9 cellular contexts compared by ENCODE assay signal in the genomic region with DNA sequence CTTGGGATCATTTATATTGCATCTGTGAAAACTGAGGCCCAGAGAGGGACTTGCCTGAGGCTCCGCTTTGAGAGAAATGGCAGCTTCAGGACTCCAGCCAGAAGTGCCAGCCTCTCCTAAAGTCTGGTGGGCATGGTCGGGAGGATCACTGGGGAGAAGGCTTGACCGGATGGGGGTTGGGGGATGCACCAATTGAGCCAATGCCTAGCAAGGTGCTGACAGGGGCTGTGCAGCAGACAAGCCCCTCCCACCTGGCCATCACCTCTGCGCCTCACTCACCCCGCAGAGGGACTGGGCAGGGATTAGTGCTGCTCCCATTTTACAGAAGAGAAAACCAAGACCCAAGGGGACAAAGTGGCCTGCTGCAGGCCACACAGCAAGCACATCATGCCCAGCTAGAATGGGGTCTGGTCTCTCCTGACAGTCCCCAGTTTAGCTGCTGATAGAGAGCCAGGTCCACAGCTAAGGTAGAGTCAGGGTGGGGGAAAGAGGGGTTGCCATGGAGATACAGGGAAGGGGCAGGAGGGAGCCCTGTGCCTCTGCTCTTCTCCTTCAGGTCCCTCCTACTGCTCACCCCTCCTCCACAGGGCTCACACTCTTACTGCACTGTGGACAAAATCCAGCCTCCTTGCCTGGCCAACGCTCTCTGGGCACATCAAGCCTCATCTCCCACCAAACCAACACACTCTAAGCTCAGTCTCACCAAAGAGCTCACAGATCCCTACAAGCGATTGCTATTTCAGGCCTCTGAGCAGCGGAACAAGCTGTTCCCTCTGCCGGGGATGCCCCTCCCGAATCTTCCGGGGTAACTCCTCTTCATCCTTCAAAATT. TPM values are rescaled to one million over a fixed set of nuclear protein-coding genes. Genes with fewer than 3 reads are reported as not detected.
DNase-seq lines count a peak whose midpoint lies in the region; ATAC-seq and TF ChIP-seq lines count a peak whose summit lies in the region.
"Had no signal": no experiment of that assay in that cellular context is flagged by ENCODE, and none has a peak within 500 bp of the region (broad histone marks: within the 10 kb centered on the region; RNA-seq: fewer than 3 reads in every experiment).

No MANE protein-coding gene starts in this region.

- no peak for ATAC-seq in upper lobe of left lung (ENCODE audit: low FRiP score in 2 of 2)
- no peak for ATAC-seq in GM19467 (IDR thresholded peaks at IDR 0.05; ENCODE audit: unreplicated experiment)

- H3K27ac Mint-ChIP-seq in activated T-cell treated with anti-CD3 and anti-CD28 coated beads, Interleukin-2, amount 50 U/mL, for 24 hours: peak overlapping the region; percentile 85

- peaks cover 31% of the 10 kb centered on the region for H3K4me1 Mint-ChIP-seq in activated T-cell treated with anti-CD3 and anti-CD28 coated beads, Interleukin-2, amount 50 U/mL, for 24 hours (ENCODE audit: low read depth)

- H3K27me3 ChIP-seq in muscle layer of duodenum (ENCODE audit: low read depth, low read length): no peaks in the 10 kb centered on the region
- H3K27me3 ChIP-seq in upper lobe of left lung: no peaks in the 10 kb centered on the region

- H3K9me3 Mint-ChIP-seq in activated T-cell treated with anti-CD3 and anti-CD28 coated beads, Interleukin-2, amount 50 U/mL, for 24 hours: no peaks in the 10 kb centered on the region

- H3K36me3 ChIP-seq in muscle layer of duodenum (ENCODE audit: control insufficient read depth in 1 of 2, insufficient read depth in 2 of 2, low read length in 2 of 2) (no peaks in the 10 kb centered on the region), upper lobe of left lung (no peaks in the 10 kb centered on the region)

- WGBS in upper lobe of left lung, 2 donors: 68 to 74% methylated on average over 6 to 11 of the region's 11 CpGs

- peak in 1 of 4 donors; percentile 50 for TF ChIP-seq EP300 in upper lobe of left lung (IDR thresholded peaks at IDR 0.05)

- no peak for TF ChIP-seq POLR2A in upper lobe of left lung (IDR thresholded peaks at IDR 0.05)

- H3K4me3 ChIP-seq in muscle layer of duodenum (ENCODE audit: low read depth in 1 of 2, low read length in 2 of 2) (peak overlapping the region in 1 of 2 donors; percentile 10), upper lobe of left lung (no peak overlapping the region)

- H3K27me3 Mint-ChIP-seq in activated T-cell treated with anti-CD3 and anti-CD28 coated beads, Interleukin-2, amount 50 U/mL, for 24 hours: no peaks in the 10 kb centered on the region
- H3K27me3 Mint-ChIP-seq: progenitor cell of endocrine pancreas had no signal

- H3K4me3 Mint-ChIP-seq in activated T-cell treated with anti-CD3 and anti-CD28 coated beads, Interleukin-2, amount 50 U/mL, for 24 hours: no peak overlapping the region

- H3K36me3 Mint-ChIP-seq in activated T-cell treated with anti-CD3 and anti-CD28 coated beads, Interleukin-2, amount 50 U/mL, for 24 hours (ENCODE audit: low read depth): peaks cover 30% of the 10 kb centered on the region

- H3K4me1 ChIP-seq in muscle layer of duodenum (ENCODE audit: control insufficient read depth in 1 of 2, insufficient read depth in 2 of 2, low read length in 2 of 2) (peaks cover 6 to 54% of the 10 kb centered on the region in 2 donors), upper lobe of left lung (peaks cover 42 to 59% (median 53%) of the 10 kb centered on the region in 4 donors)

- TF ChIP-seq CTCF in upper lobe of left lung (IDR thresholded peaks at IDR 0.05): no peak

- H3K9me3 ChIP-seq in muscle layer of duodenum (ENCODE audit: control insufficient read depth in 1 of 2, low read length in 2 of 2) (no peaks in the 10 kb centered on the region), upper lobe of left lung (no peaks in the 10 kb centered on the region)

- H3K27ac ChIP-seq in muscle layer of duodenum (ENCODE audit: low read length): peak overlapping the region; percentile 7
- peak overlapping the region; percentile 98 to 100 (median 100) for H3K27ac ChIP-seq in upper lobe of left lung

- DNase-seq in activated T-cell treated with anti-CD3 and anti-CD28 coated beads, Interleukin-2, amount 50 U/mL, for 24 hours: no peak
- no peak for DNase-seq in activated T-cell treated with anti-CD3 and anti-CD28 coated beads, Interleukin-2, amount 50 U/mL, for 48 hours
- DNase-seq in cerebellar nuclear complex (lab: John Stamatoyannopoulos, UW) (peak; percentile 74 to 82), upper lobe of left lung (peak in 1 of 2 donors; percentile 46), NCI-H748 treated with DMSO at 0.1 percent for 48 hours (lab: John Stamatoyannopoulos, UW) (no peak), RKO (ENCODE audit: low spot score) (no peak)

RNA-seq across cellular contexts. Expression of a gene that starts 29.5 kb away (rescaled TPM):
- 10 to 100 TPM; 12.6 to 41.8 (median 19.4) TPM for total RNA-seq in upper lobe of left lung

RNA-seq across cellular contexts. Expression of a gene that starts 35.4 kb away (rescaled TPM):
- total RNA-seq in upper lobe of left lung: 10 to 100 TPM; 32.8 to 53.6 (median 50.1) TPM

RNA-seq across cellular contexts. Expression of a gene that starts 57.3 kb away (rescaled TPM):
- 10 to 100 TPM in 5 of 6 donors, 1 to 10 TPM in 1; 9.4 to 49.3 (median 31.2) TPM for total RNA-seq in upper lobe of left lung

RNA-seq across cellular contexts. Expression of a gene that starts 57.7 kb away (rescaled TPM):
- total RNA-seq in upper lobe of left lung: 100 to 1,000 TPM in 1 of 6 donors, 10 to 100 TPM in 5; 51.3 to 102 (median 83.4) TPM

Comparison
In these comparisons a context has a peak if more than half of its experiments do, and no peak if none do; other contexts are left out.
1. DNase-seq: peak in cerebellar nuclear complex (2 of 2); none in activated T-cell treated with anti-CD3 and anti-CD28 coated beads, Interleukin-2, amount 50 U/mL, for 24 hours (single experiment), activated T-cell treated with anti-CD3 and anti-CD28 coated beads, Interleukin-2, amount 50 U/mL, for 48 hours (0 of 2), NCI-H748 treated with DMSO at 0.1 percent for 48 hours (single experiment) and RKO (single experiment).